Comparison of ENCODE assay signal across 8 cellular contexts in genomic region chr12:8544295-8544694, GRCh38.
DNase-seq lines count a peak whose midpoint lies in the region; ATAC-seq and TF ChIP-seq lines count a peak whose summit lies in the region.

No MANE protein-coding gene starts in this region.

- H3K4me3 ChIP-seq in HFF-Myc (replicated peaks; ENCODE audit: low read depth, low read length): no peak overlapping the region
- H3K4me3 ChIP-seq in cardiac fibroblast (replicated peaks in 1 of 2; ENCODE audit: low read depth in 2 of 2, low read length in 2 of 2): no peak overlapping the region

- DNase-seq in EL: peak; percentile 44
- DNase-seq in HFF-Myc (ENCODE audit: extremely low read depth, low read depth): peak; percentile 22
- peak; percentile 53 for DNase-seq in NCI-H2107 treated with DMSO at 0.1 percent for 48 hours (lab: John Stamatoyannopoulos, UW; ENCODE audit: unreplicated experiment)
- DNase-seq in activated CD4-positive, CD25-positive, alpha-beta regulatory T cell (lab: John Stamatoyannopoulos, UW): peak; percentile 43 to 69 (median 53)
- DNase-seq in cardiac fibroblast (ENCODE audit: low read depth in 2 of 2): peak; percentile 75 to 80
- peak; percentile 80 for DNase-seq in left kidney (ENCODE audit: low read depth, low spot score)
- DNase-seq in stimulated activated CD4-positive, alpha-beta T cell treated with anti-CD3 and anti-CD28 coated beads, Interleukin-4, amount 100 ng/mL, for 24 hours: peak; percentile 78

- no peak for ATAC-seq in GM19324 (IDR thresholded peaks at IDR 0.05; ENCODE audit: low FRiP score, unreplicated experiment)

- TF ChIP-seq CTCF in HFF-Myc (IDR thresholded peaks at IDR 0.05; ENCODE audit: low read depth, low read length, missing control alignments) (peak; percentile 81), cardiac fibroblast (IDR thresholded peaks at IDR 0.05; ENCODE audit: low read depth, low read length) (peak; percentile 76)

Comparison
In these comparisons a context has a peak if more than half of its experiments do, and no peak if none do; other contexts are left out.
1. DNase-seq: peak in every context shown above with its lines; median percentile 80 in left kidney; 78 in stimulated activated CD4-positive, alpha-beta T cell treated with anti-CD3 and anti-CD28 coated beads, Interleukin-4, amount 100 ng/mL, for 24 hours; 78 in cardiac fibroblast; 53 in NCI-H2107 treated with DMSO at 0.1 percent for 48 hours; 53 in activated CD4-positive, CD25-positive, alpha-beta regulatory T cell; 44 in EL; 22 in HFF-Myc.